Comparison of ENCODE assay signal across 8 cellular contexts in genomic region chr7:106283501-106283830, GRCh38. TPM values are rescaled to one million over a fixed set of nuclear protein-coding genes. Genes with fewer than 3 reads are reported as not detected.
DNase-seq lines count a peak whose midpoint lies in the region; ATAC-seq and TF ChIP-seq lines count a peak whose summit lies in the region.

No MANE protein-coding gene starts in this region.

- peaks cover 38% of the 10 kb centered on the region for H3K79me2 ChIP-seq in neural cell (replicated peaks; ENCODE audit: insufficient read depth, low read length)

- H3K27me3 ChIP-seq in neural cell (ENCODE audit: insufficient read depth, low read depth, low read length) = no peaks in the 10 kb centered on the region

- peaks cover 43% of the 10 kb centered on the region for H3K4me1 Mint-ChIP-seq in CD14-positive monocyte
- peaks cover 24% of the 10 kb centered on the region in 2 donors for H3K4me1 Mint-ChIP-seq in effector memory CD8-positive, alpha-beta T cell (ENCODE audit: low read depth in 2 of 2)

- H3K27ac ChIP-seq in neural cell (ENCODE audit: low read length) = no peak overlapping the region

- no peak overlapping the region for H2AFZ ChIP-seq in neural cell (ENCODE audit: low read depth, low read length)

- TF ChIP-seq EP300 in neural cell (conservative IDR thresholded peaks at IDR 0.05; ENCODE audit: poor library complexity, severe bottlenecking) = no peak

- H3K4me3 Mint-ChIP-seq in CD14-positive monocyte = peak overlapping the region; percentile 97
- H3K4me3 Mint-ChIP-seq in effector memory CD8-positive, alpha-beta T cell = peak overlapping the region; percentile 87 to 95

- no peaks in the 10 kb centered on the region for H3K9me2 ChIP-seq in neural cell (ENCODE audit: insufficient read depth, low read length)

- H4K20me1 ChIP-seq in neural cell (ENCODE audit: insufficient read depth) = no peaks in the 10 kb centered on the region

- H3K9me3 ChIP-seq in neural cell (ENCODE audit: low read length) = no peaks in the 10 kb centered on the region

- TF ChIP-seq CTCF in CD14-positive monocyte (IDR thresholded peaks at IDR 0.05) = no peak
- no peak for TF ChIP-seq CTCF in neural cell (IDR thresholded peaks at IDR 0.05; ENCODE audit: poor library complexity, severe bottlenecking)

- H3F3A ChIP-seq in neural cell (ENCODE audit: insufficient read depth, low read length, poor library complexity, severe bottlenecking) = peaks cover 7% of the 10 kb centered on the region

- peak overlapping the region; percentile 81 for H3K9ac ChIP-seq in neural cell (ENCODE audit: low read length)

- H3K27ac Mint-ChIP-seq in CD14-positive monocyte = peak overlapping the region; percentile 89 to 99 (median 96)
- H3K27ac Mint-ChIP-seq in effector memory CD8-positive, alpha-beta T cell = peak overlapping the region; percentile 65 to 83

- ATAC-seq in effector memory CD8-positive, alpha-beta T cell (replicated peaks) = no peak
- no peak for ATAC-seq in HG02970 (IDR thresholded peaks at IDR 0.05; ENCODE audit: low FRiP score, unreplicated experiment)
- no peak for ATAC-seq in HG03097 (IDR thresholded peaks at IDR 0.05; ENCODE audit: low FRiP score, unreplicated experiment)

- no peak for TF ChIP-seq RAD21 in neural cell (conservative IDR thresholded peaks at IDR 0.05)

- DNase-seq in CD14-positive monocyte (ENCODE audit: low spot score) (no peak), NCI-H69 (lab: John Stamatoyannopoulos, UW) (peak; percentile 28), NCI-H774 (lab: John Stamatoyannopoulos, UW) (no peak), SW 1271 (lab: John Stamatoyannopoulos, UW) (no peak)
- DNase-seq in effector memory CD8-positive, alpha-beta T cell = no peak

- H3K27me3 Mint-ChIP-seq in CD14-positive monocyte (ENCODE audit: low read depth in 3 of 3) = peaks cover 2 to 20% (median 5%) of the 10 kb centered on the region in 3 donors
- H3K27me3 Mint-ChIP-seq in effector memory CD8-positive, alpha-beta T cell = no peaks in the 10 kb centered on the region

- peaks cover 0 to 5% (median 3%) of the 10 kb centered on the region in 7 donors for H3K9me3 Mint-ChIP-seq in CD14-positive monocyte
- H3K9me3 Mint-ChIP-seq in effector memory CD8-positive, alpha-beta T cell = no peaks in the 10 kb centered on the region

- H3K4me2 ChIP-seq in neural cell (ENCODE audit: low read length) = peak overlapping the region; percentile 65

- intact Hi-C loops in CD14-positive monocyte (cut with micrococcal nuclease) = loop anchor here (5.0 to 10.0 kb wide), 2 partner anchors 84 to 171 kb away; no protein-coding TSS in a partner anchor

- H3K4me3 ChIP-seq in neural cell (ENCODE audit: low read length) = peak overlapping the region; percentile 83

- no peaks in the 10 kb centered on the region for H3K36me3 ChIP-seq in neural cell (ENCODE audit: insufficient read depth, low read length)

- peaks cover 48 to 49% of the 10 kb centered on the region in 2 donors for H3K36me3 Mint-ChIP-seq in CD14-positive monocyte
- peaks cover 42% of the 10 kb centered on the region for H3K36me3 Mint-ChIP-seq in effector memory CD8-positive, alpha-beta T cell (ENCODE audit: insufficient read depth)

TF ChIP-seq in neural cell, 6 proteins besides CTCF, POLR2A, EP300 and RAD21:
- TF ChIP-seq, protein P1, sequence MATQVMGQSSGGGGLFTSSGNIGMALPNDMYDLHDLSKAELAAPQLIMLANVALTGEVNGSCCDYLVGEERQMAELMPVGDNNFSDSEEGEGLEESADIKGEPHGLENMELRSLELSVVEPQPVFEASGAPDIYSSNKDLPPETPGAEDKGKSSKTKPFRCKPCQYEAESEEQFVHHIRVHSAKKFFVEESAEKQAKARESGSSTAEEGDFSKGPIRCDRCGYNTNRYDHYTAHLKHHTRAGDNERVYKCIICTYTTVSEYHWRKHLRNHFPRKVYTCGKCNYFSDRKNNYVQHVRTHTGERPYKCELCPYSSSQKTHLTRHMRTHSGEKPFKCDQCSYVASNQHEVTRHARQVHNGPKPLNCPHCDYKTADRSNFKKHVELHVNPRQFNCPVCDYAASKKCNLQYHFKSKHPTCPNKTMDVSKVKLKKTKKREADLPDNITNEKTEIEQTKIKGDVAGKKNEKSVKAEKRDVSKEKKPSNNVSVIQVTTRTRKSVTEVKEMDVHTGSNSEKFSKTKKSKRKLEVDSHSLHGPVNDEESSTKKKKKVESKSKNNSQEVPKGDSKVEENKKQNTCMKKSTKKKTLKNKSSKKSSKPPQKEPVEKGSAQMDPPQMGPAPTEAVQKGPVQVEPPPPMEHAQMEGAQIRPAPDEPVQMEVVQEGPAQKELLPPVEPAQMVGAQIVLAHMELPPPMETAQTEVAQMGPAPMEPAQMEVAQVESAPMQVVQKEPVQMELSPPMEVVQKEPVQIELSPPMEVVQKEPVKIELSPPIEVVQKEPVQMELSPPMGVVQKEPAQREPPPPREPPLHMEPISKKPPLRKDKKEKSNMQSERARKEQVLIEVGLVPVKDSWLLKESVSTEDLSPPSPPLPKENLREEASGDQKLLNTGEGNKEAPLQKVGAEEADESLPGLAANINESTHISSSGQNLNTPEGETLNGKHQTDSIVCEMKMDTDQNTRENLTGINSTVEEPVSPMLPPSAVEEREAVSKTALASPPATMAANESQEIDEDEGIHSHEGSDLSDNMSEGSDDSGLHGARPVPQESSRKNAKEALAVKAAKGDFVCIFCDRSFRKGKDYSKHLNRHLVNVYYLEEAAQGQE (IDR thresholded peaks at IDR 0.05; ENCODE audit: borderline replicate concordance) = no peak
- TF ChIP-seq EZH2 (IDR thresholded peaks at IDR 0.05; ENCODE audit: borderline replicate concordance, insufficient read depth, low read length, poor library complexity, severe bottlenecking) = no peak
- TF ChIP-seq TAF1 (IDR thresholded peaks at IDR 0.05; ENCODE audit: low read depth) = no peak
- TF ChIP-seq MXI1 (conservative IDR thresholded peaks at IDR 0.05; ENCODE audit: poor library complexity, severe bottlenecking) = no peak
- no peak for TF ChIP-seq SMC3 (conservative IDR thresholded peaks at IDR 0.05; ENCODE audit: poor library complexity)
- TF ChIP-seq POLR2AphosphoS5 (IDR thresholded peaks at IDR 0.05) = no peak

RNA-seq across cellular contexts. Expression of gene NAMPT, which starts 1.3 kb away (rescaled TPM):
- polyA plus RNA-seq in CD14-positive monocyte (100 to 1,000 TPM in 1 of 2 donors, 10 to 100 TPM in 1; 71.3 to 133 TPM), neural cell (32.9 and 34.0 TPM in 2 replicates)
- polyA minus RNA-seq in neural cell = 81.5 and 81.6 TPM in 2 replicates
